ENCODE assay signal across 19 cellular contexts in the genomic region with DNA sequence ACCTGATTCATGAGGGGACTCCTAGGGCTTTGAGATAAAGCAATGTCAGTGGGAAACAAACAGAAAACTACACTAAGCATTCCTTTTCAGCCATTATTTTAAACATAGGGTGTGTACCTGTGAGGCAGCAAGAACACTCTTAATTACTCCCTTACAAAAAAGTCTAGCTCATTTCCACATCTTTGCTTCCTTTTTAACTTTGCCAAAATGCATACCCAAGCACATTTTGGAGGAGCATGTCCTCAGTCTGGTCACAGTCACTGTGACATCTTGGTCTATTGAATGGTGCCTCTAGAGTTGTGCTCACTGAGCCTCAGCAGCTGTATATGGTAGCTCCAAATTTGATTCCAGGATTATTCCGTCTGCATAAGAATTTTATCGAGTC.
DNase-seq lines count a peak whose midpoint lies in the region; ATAC-seq, FAIRE-seq and TF ChIP-seq lines count a peak whose summit lies in the region.
"Had no signal": no experiment of that assay in that cellular context is flagged by ENCODE, and none has a peak within 500 bp of the region (broad histone marks: within the 10 kb centered on the region; RNA-seq: fewer than 3 reads in every experiment).

No MANE protein-coding gene starts in this region.

- no peak overlapping the region for H4K5ac ChIP-seq in H1 (ENCODE audit: insufficient read length, low read depth, low read length)
- no peak overlapping the region for H4K5ac ChIP-seq in mesendoderm (ENCODE audit: low read length)

- POLR2A ChIA-PET in H1 (lab: Charles Lee; ENCODE audit: partially characterized antibody), result interaction anchor here (1.2 kb wide), 1 partner anchor 10 kb away, joined by 3 read pairs; no protein-coding TSS in a partner anchor

- no peak overlapping the region for H2BK12ac ChIP-seq in H1 (ENCODE audit: low read depth, low read length)

- 0 out of 2 replicates have a peak overlapping the region, but pooled peaks have one; percentile 39 for H2AFZ ChIP-seq in H1 (ENCODE audit: low read length)

- CTCF ChIA-PET in H1 (lab: Charles Lee; ENCODE audit: partially characterized antibody), result interaction anchor here (0.8 to 1.8 kb wide), 3 partner anchors 47 to 459 kb away, joined by 3 to 4 read pairs (median 3); partner anchors contain the start of gene CCDC71L

- H3K18ac ChIP-seq in H1 (ENCODE audit: extremely low read depth, low read length), result no peak overlapping the region
- H3K18ac ChIP-seq in mesendoderm (ENCODE audit: low read length), result no peak overlapping the region

- ATAC-seq in stimulated activated naive CD8-positive, alpha-beta T cell treated with anti-CD3 and anti-CD28 coated beads, Interleukin-15, Interleukin-2, amounts not matched to agents 100 U/mL and 50 U/mL, for 24 hours, result no peak
- ATAC-seq: GM12878 had no signal

- H3K56ac ChIP-seq in H1 (replicated peaks; ENCODE audit: insufficient read length, low read depth, low read length), result no peak overlapping the region
- peak overlapping the region; percentile 30 for H3K56ac ChIP-seq in mesendoderm (ENCODE audit: low read length)

- no peak overlapping the region for H3K4me3 Mint-ChIP-seq in stimulated activated naive CD8-positive, alpha-beta T cell treated with anti-CD3 and anti-CD28 coated beads, Interleukin-15, Interleukin-2, amounts not matched to agents 100 ng/mL and 50 ng/mL, for 24 hours
- H3K4me3 Mint-ChIP-seq: CD8-positive, alpha-beta memory T cell had no signal

- 88% methylated on average over 2 of the region's 2 CpGs; no CpG with 5 or more reads in 1 of the 2 experiments for WGBS in H1 (ENCODE audit: extremely low coverage in 1 of 2, insufficient coverage in 1 of 2, insufficient read length in 1 of 2, insufficient replicate concordance in 2 of 2, low coverage in 1 of 2, low lambda C conversion rate in 2 of 2, missing lambda C conversion rate in 1 of 2), 2 experiments
- no CpG with 5 or more reads among the region's 2 CpGs for WGBS in mesendoderm (ENCODE audit: extremely low coverage, insufficient coverage, low lambda C conversion rate)

- H3K9me3 Mint-ChIP-seq in stimulated activated naive CD8-positive, alpha-beta T cell treated with anti-CD3 and anti-CD28 coated beads, Interleukin-15, Interleukin-2, amounts not matched to agents 100 ng/mL and 50 ng/mL, for 24 hours, result no peaks in the 10 kb centered on the region
- H3K9me3 Mint-ChIP-seq: CD8-positive, alpha-beta memory T cell had no signal

- H3K9ac ChIP-seq in H1 (replicated peaks in 1 of 4; ENCODE audit: extremely low read depth in 1 of 4, low read depth in 3 of 4, low read length in 3 of 4) (no peak overlapping the region), mesendoderm (ENCODE audit: low read length) (no peak overlapping the region)

- intact Hi-C loops in tibial artery (cut with DNase I; ENCODE audit: low total_unique reads), result no loop called here

- H3K4me3 ChIP-seq in H1 (ENCODE audit: extremely low read depth in 1 of 4, insufficient read depth in 2 of 4, low read depth in 3 of 4, low read length in 4 of 4) (no peak overlapping the region), mesendoderm (ENCODE audit: low read length) (no peak overlapping the region), tibial artery (no peak overlapping the region)
- H3K4me3 ChIP-seq: GM12878, HAP-1 had no signal

- H2AK5ac ChIP-seq in H1 (ENCODE audit: low read depth, low read length) (no peak overlapping the region), mesendoderm (ENCODE audit: low read length) (no peak overlapping the region)

- no peak overlapping the region for H3K23ac ChIP-seq in H1 (ENCODE audit: insufficient read length)
- H3K23ac ChIP-seq in mesendoderm (ENCODE audit: low read length), result no peak overlapping the region

- H4K20me1 ChIP-seq in H1 (replicated peaks in 1 of 2; ENCODE audit: control insufficient read depth in 1 of 2, insufficient read depth in 2 of 2, low read length in 2 of 2), result no peaks in the 10 kb centered on the region

- no peak for TF ChIP-seq EP300 in H1 (IDR thresholded peaks at IDR 0.05; ENCODE audit: borderline replicate concordance in 1 of 2, low read depth in 2 of 2, low read length in 2 of 2)

- H3K9me3 ChIP-seq in H1 (ENCODE audit: insufficient read depth in 2 of 2, low read depth in 1 of 2, low read length in 1 of 2), result no peaks in the 10 kb centered on the region
- H3K9me3 ChIP-seq in tibial artery, result no peaks in the 10 kb centered on the region
- H3K9me3 ChIP-seq: BE2C, HAP-1 had no signal

- H3K36me3 Mint-ChIP-seq in stimulated activated naive CD8-positive, alpha-beta T cell treated with anti-CD3 and anti-CD28 coated beads, Interleukin-15, Interleukin-2, amounts not matched to agents 100 ng/mL and 50 ng/mL, for 24 hours (ENCODE audit: low read depth), result no peaks in the 10 kb centered on the region
- H3K36me3 Mint-ChIP-seq: CD4-positive, CD25-positive, alpha-beta regulatory T cell; CD8-positive, alpha-beta memory T cell had no signal

- peaks cover 29% of the 10 kb centered on the region for H3K27me3 Mint-ChIP-seq in stimulated activated naive CD8-positive, alpha-beta T cell treated with anti-CD3 and anti-CD28 coated beads, Interleukin-15, Interleukin-2, amounts not matched to agents 100 ng/mL and 50 ng/mL, for 24 hours

- no peak for TF ChIP-seq POLR2A in H1 (IDR thresholded peaks at IDR 0.05; ENCODE audit: control extremely low read depth in 1 of 2, low read depth in 2 of 2, low read length in 2 of 2)

- no peak for TF ChIP-seq RAD21 in H1 (IDR thresholded peaks at IDR 0.05 in 1 of 2, conservative IDR thresholded peaks at IDR 0.05 in 1 of 2; ENCODE audit: low read depth in 2 of 2, low read length in 2 of 2)

- H3K36me3 ChIP-seq in H1 (ENCODE audit: control insufficient read depth in 2 of 4, insufficient read depth in 4 of 4, low read length in 3 of 4) (no peaks in the 10 kb centered on the region), mesendoderm (ENCODE audit: control insufficient read depth, insufficient read depth, low read length) (no peaks in the 10 kb centered on the region), tibial artery (no peaks in the 10 kb centered on the region)
- H3K36me3 ChIP-seq: BE2C, HAP-1 had no signal

- H2BK15ac ChIP-seq in H1 (ENCODE audit: low read length) (no peak overlapping the region), mesendoderm (replicated peaks; ENCODE audit: low read depth) (no peak overlapping the region)

- no peaks in the 10 kb centered on the region for H3K4me1 Mint-ChIP-seq in stimulated activated naive CD8-positive, alpha-beta T cell treated with anti-CD3 and anti-CD28 coated beads, Interleukin-15, Interleukin-2, amounts not matched to agents 100 ng/mL and 50 ng/mL, for 24 hours (ENCODE audit: low read depth)
- H3K4me1 Mint-ChIP-seq: CD4-positive, CD25-positive, alpha-beta regulatory T cell; CD8-positive, alpha-beta memory T cell had no signal

- H3K23me2 ChIP-seq in H1 (ENCODE audit: low read depth, low read length), result no peaks in the 10 kb centered on the region

- H3K27ac ChIP-seq in H1 (ENCODE audit: low read depth, low read length) (no peak overlapping the region), mesendoderm (ENCODE audit: low read depth, low read length) (no peak overlapping the region), tibial artery (no peak overlapping the region)

- H3K27ac Mint-ChIP-seq in stimulated activated naive CD8-positive, alpha-beta T cell treated with anti-CD3 and anti-CD28 coated beads, Interleukin-15, Interleukin-2, amounts not matched to agents 100 ng/mL and 50 ng/mL, for 24 hours, result peak overlapping the region; percentile 12
- H3K27ac Mint-ChIP-seq: CD4-positive, CD25-positive, alpha-beta regulatory T cell; CD8-positive, alpha-beta memory T cell had no signal

- H2BK120ac ChIP-seq in H1 (replicated peaks; ENCODE audit: low read depth, low read length), result no peak overlapping the region
- no peak overlapping the region for H2BK120ac ChIP-seq in mesendoderm (ENCODE audit: low read depth, low read length)

- no peaks in the 10 kb centered on the region for H3K27me3 ChIP-seq in H1 (replicated peaks in 1 of 4; ENCODE audit: control insufficient read depth in 3 of 4, extremely low read depth in 1 of 4, insufficient read depth in 3 of 4, low read length in 3 of 4)
- no peaks in the 10 kb centered on the region for H3K27me3 ChIP-seq in mesendoderm (ENCODE audit: insufficient read depth, low read length, poor library complexity)
- H3K27me3 ChIP-seq in tibial artery, result no peaks in the 10 kb centered on the region
- H3K27me3 ChIP-seq: BE2C had no signal

- H3K4me1 ChIP-seq in H1 (replicated peaks in 1 of 4; ENCODE audit: control insufficient read depth in 3 of 4, insufficient read depth in 4 of 4, low read length in 3 of 4) (no peaks in the 10 kb centered on the region), mesendoderm (ENCODE audit: control insufficient read depth, low read depth, low read length) (no peaks in the 10 kb centered on the region), tibial artery (no peaks in the 10 kb centered on the region)
- H3K4me1 ChIP-seq: HAP-1 had no signal

- H3K79me2 ChIP-seq in H1 (ENCODE audit: control insufficient read depth in 1 of 2, insufficient read depth in 2 of 2, low read length in 2 of 2), result no peaks in the 10 kb centered on the region
- no peaks in the 10 kb centered on the region for H3K79me2 ChIP-seq in mesendoderm (ENCODE audit: control insufficient read depth, insufficient read depth, low read length)

- H4K8ac ChIP-seq in H1 (ENCODE audit: extremely low read depth, insufficient read depth, low read length), result no peak overlapping the region
- no peak overlapping the region for H4K8ac ChIP-seq in mesendoderm (ENCODE audit: low read depth, low read length)

- H4K91ac ChIP-seq in H1 (replicated peaks; ENCODE audit: insufficient read length, low read length), result no peak overlapping the region

- H3K4ac ChIP-seq in H1 (replicated peaks; ENCODE audit: insufficient read length, low read depth, low read length) (no peak overlapping the region), mesendoderm (ENCODE audit: low read depth, low read length) (no peak overlapping the region)

- H3K4me2 ChIP-seq in H1 (ENCODE audit: insufficient read depth in 1 of 2, low read depth in 2 of 2, low read length in 2 of 2) (no peak overlapping the region), mesendoderm (ENCODE audit: low read length) (no peak overlapping the region)

- no peak overlapping the region for H2BK20ac ChIP-seq in H1 (ENCODE audit: low read length)

- H3K79me1 ChIP-seq in H1 (ENCODE audit: low read depth, low read length) (no peaks in the 10 kb centered on the region), mesendoderm (ENCODE audit: low read length) (no peaks in the 10 kb centered on the region)

- no peak overlapping the region for H3K14ac ChIP-seq in H1 (ENCODE audit: insufficient read length)

- H2BK5ac ChIP-seq in H1 (ENCODE audit: low read depth, low read length), result no peak overlapping the region
- H2BK5ac ChIP-seq in mesendoderm (ENCODE audit: low read length), result no peak overlapping the region

- no peak for TF ChIP-seq CTCF in H1 (IDR thresholded peaks at IDR 0.05; ENCODE audit: control extremely low read depth in 1 of 3, insufficient read depth in 1 of 3, low read depth in 1 of 3, low read length in 3 of 3)
- no peak for TF ChIP-seq CTCF in tibial artery (IDR thresholded peaks at IDR 0.05)

- FAIRE-seq in H1 (lab: Jason Lieb, UNC), result no peak
- FAIRE-seq: GM12878 had no signal

- DNase-seq in stimulated activated naive CD8-positive, alpha-beta T cell treated with anti-CD3 and anti-CD28 coated beads, Interleukin-15, Interleukin-2, amounts not matched to agents 100 U/mL and 50 U/mL, for 24 hours, result no peak
- DNase-seq in H1 (ENCODE audit: low read depth in 1 of 2, low spot score in 2 of 2), result no peak
- DNase-seq in mesendoderm, result no peak
- no peak for DNase-seq in NCI-H1417 (lab: John Stamatoyannopoulos, UW)
- no peak for DNase-seq in medulla oblongata (ENCODE audit: extremely low spot score)
- no peak for DNase-seq in tibial artery
- no peak for DNase-seq in NCI-H1417 treated with DMSO at 0.1 percent for 48 hours (lab: John Stamatoyannopoulos, UW)
- DNase-seq: 8988T; ACHN; BE2C; C1 segment of cervical spinal cord; CD4-positive, CD25-positive, alpha-beta regulatory T cell; CD8-positive, alpha-beta memory T cell; DMS 273 treated with DMSO at 0.1 percent for 48 hours; DND-41; EL had no signal
